Comparison of ENCODE assay signal across 8 cellular contexts in the genomic region with DNA sequence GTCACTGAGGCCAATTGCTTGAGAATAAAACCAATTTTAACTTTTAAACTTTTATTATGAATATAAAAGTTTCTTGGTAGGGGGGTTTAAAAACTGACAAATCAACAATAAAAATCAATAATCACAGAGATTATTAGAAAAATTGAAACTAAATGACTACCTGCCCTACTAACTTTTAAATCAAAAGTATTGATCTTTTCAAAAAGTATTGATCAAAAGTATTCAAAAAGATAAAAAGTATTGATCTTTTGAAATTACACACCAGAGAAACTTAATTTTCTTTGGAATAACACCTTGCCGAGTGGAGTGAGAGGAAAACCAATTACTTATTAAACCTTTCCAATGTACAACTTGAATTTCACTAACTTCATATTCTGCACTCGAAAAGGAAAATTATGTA. TPM values are rescaled to one million over a fixed set of nuclear protein-coding genes. Genes with fewer than 3 reads are reported as not detected.
A peak's percentile ranks its signal among the peaks of the same experiment; 100 is the strongest.
DNase-seq lines count a peak whose midpoint lies in the region; ATAC-seq, FAIRE-seq and TF ChIP-seq lines count a peak whose summit lies in the region.

No MANE protein-coding gene starts in this region.

- no peaks in the 10 kb centered on the region for H3K27me3 ChIP-seq in DOHH2 (ENCODE audit: control insufficient read depth, low read length)
- no peaks in the 10 kb centered on the region for H3K27me3 ChIP-seq in Peyer's patch
- no peaks in the 10 kb centered on the region for H3K27me3 ChIP-seq in pancreas
- H3K27me3 ChIP-seq in prostate gland (replicated peaks; ENCODE audit: insufficient read depth) = no peaks in the 10 kb centered on the region

- peaks cover 5% of the 10 kb centered on the region; the same call in 1 of the 2 replicates for H4K20me1 ChIP-seq in DOHH2 (ENCODE audit: control insufficient read depth, insufficient read depth, low read depth, low read length)

- H3K4me1 ChIP-seq in DOHH2 (ENCODE audit: control insufficient read depth, low read length) (peaks cover 28% of the 10 kb centered on the region), Peyer's patch (peaks cover 0 to 16% (median 7%) of the 10 kb centered on the region in 4 donors), pancreas (peaks cover 11 to 36% (median 26%) of the 10 kb centered on the region in 3 donors), prostate gland (replicated peaks) (no peaks in the 10 kb centered on the region)

- H3K4me3 ChIP-seq in DOHH2 (ENCODE audit: low read length) (peak overlapping the region; percentile 98), Peyer's patch (peak overlapping the region in 3 of 4 donors; percentile 67 to 90 (median 86)), epithelial cell of esophagus (ENCODE audit: low read length) (peak overlapping the region; percentile 85), pancreas (peak overlapping the region; percentile 80 to 96 (median 93)), prostate gland (peak overlapping the region in 1 of 2 donors; percentile 92)

- H3K9me3 ChIP-seq in DOHH2 (ENCODE audit: control insufficient read depth, insufficient read depth, low read length) = no peaks in the 10 kb centered on the region
- no peaks in the 10 kb centered on the region for H3K9me3 ChIP-seq in Peyer's patch
- no peaks in the 10 kb centered on the region for H3K9me3 ChIP-seq in pancreas
- H3K9me3 ChIP-seq in prostate gland = no peaks in the 10 kb centered on the region

- 8 to 10% methylated on average over 2 of the region's 2 CpGs for WGBS in pancreas, 2 donors
- WGBS in prostate gland = 46% methylated on average over 2 of the region's 2 CpGs

- ATAC-seq in pancreas = no peak

- no peaks in the 10 kb centered on the region for H3K9me2 ChIP-seq in DOHH2 (replicated peaks; ENCODE audit: control insufficient read depth, low read length)

- DNase-seq in Peyer's patch = no peak
- DNase-seq in epithelial cell of esophagus (ENCODE audit: low read depth) = no peak
- no peak for DNase-seq in pancreas
- no peak for DNase-seq in NCI-H526 treated with DMSO at 0.1 percent for 48 hours (lab: John Stamatoyannopoulos, UW)
- DNase-seq in prostate gland (ENCODE audit: low spot score) = no peak
- DNase-seq in T1000 (lab: John Stamatoyannopoulos, UW) = no peak
- no peak for DNase-seq in LoVo (ENCODE audit: low spot score)

- TF ChIP-seq CTCF in DOHH2 (IDR thresholded peaks at IDR 0.05; ENCODE audit: low read depth, low read length, poor library complexity, severe bottlenecking) (no peak), Peyer's patch (IDR thresholded peaks at IDR 0.05) (no peak), epithelial cell of esophagus (IDR thresholded peaks at IDR 0.05; ENCODE audit: insufficient read depth, low read depth, low read length, missing control alignments) (no peak), pancreas (IDR thresholded peaks at IDR 0.05) (no peak), prostate gland (IDR thresholded peaks at IDR 0.05) (no peak)

- H3F3A ChIP-seq in DOHH2 (ENCODE audit: control insufficient read depth, insufficient read depth) = peaks cover 2% of the 10 kb centered on the region; the same call in 1 of the 2 replicates

- intact Hi-C loops in pancreas (cut with DNase I) (loop anchor here in 2 of 3 donors (5.0 to 10.0 kb wide), 3 partner anchors 62 to 76 kb away; no protein-coding TSS in a partner anchor), prostate gland (cut with DNase I) (loop anchor here (2.0 to 5.0 kb wide), 2 partner anchors 41 to 62 kb away; no protein-coding TSS in a partner anchor)

- peak; percentile 72 for FAIRE-seq in pancreas (lab: Jason Lieb, UNC)

- H3K79me2 ChIP-seq in DOHH2 (ENCODE audit: control insufficient read depth, low read length) = peaks cover 31% of the 10 kb centered on the region

- peaks cover 23% of the 10 kb centered on the region for H3K36me3 ChIP-seq in DOHH2 (ENCODE audit: control insufficient read depth, low read length)
- peaks cover 0 to 19% (median 0%) of the 10 kb centered on the region in 3 donors for H3K36me3 ChIP-seq in Peyer's patch
- H3K36me3 ChIP-seq in pancreas = no peaks in the 10 kb centered on the region
- no peaks in the 10 kb centered on the region for H3K36me3 ChIP-seq in prostate gland

- no peak for TF ChIP-seq POLR2A in Peyer's patch (IDR thresholded peaks at IDR 0.05)
- TF ChIP-seq POLR2A in prostate gland (IDR thresholded peaks at IDR 0.05) = no peak

- no peak overlapping the region for H3K27ac ChIP-seq in DOHH2 (ENCODE audit: low read depth, low read length)
- H3K27ac ChIP-seq in Peyer's patch = peak overlapping the region in 2 of 4 donors; percentile 43 to 97
- no peak overlapping the region for H3K27ac ChIP-seq in pancreas
- H3K27ac ChIP-seq in prostate gland = no peak overlapping the region

- peak overlapping the region; percentile 95 for H3K4me2 ChIP-seq in DOHH2 (ENCODE audit: low read length)

RNA-seq across cellular contexts. Expression of a gene that starts 2.2 kb away (rescaled TPM):
- total RNA-seq in Peyer's patch = 10 to 100 TPM in 3 of 4 donors, 1 to 10 TPM in 1; 5.8 to 44.7 (median 34.9) TPM
- 10 to 100 TPM in 3 of 6 donors, 1 to 10 TPM in 3; 4.7 to 19.5 (median 9.8) TPM for total RNA-seq in pancreas
- 1 to 10 TPM; 1.5 to 7.1 TPM for polyA plus RNA-seq in pancreas
- 10 to 100 TPM; 12.5 to 22.0 TPM for total RNA-seq in prostate gland
